ENCODE assay signal across 11 cellular contexts in genomic region chr7:74475243-74475986, GRCh38. TPM values are rescaled to one million over a fixed set of nuclear protein-coding genes. Genes with fewer than 3 reads are reported as not detected.
DNase-seq lines count a peak whose midpoint lies in the region; ATAC-seq and TF ChIP-seq lines count a peak whose summit lies in the region.
"Had no signal": no experiment of that assay in that cellular context is flagged by ENCODE, and none has a peak within 500 bp of the region (broad histone marks: within the 10 kb centered on the region; RNA-seq: fewer than 3 reads in every experiment).

No MANE protein-coding gene starts in this region.

- H3K27me3 ChIP-seq in stomach, result no peaks in the 10 kb centered on the region
- H3K27me3 ChIP-seq: tibial artery had no signal

- no peak overlapping the region for H3K27ac ChIP-seq in HEK293 (ENCODE audit: extremely low read depth, low read depth, low read length)
- H3K27ac ChIP-seq in stomach, result peak overlapping the region in 4 of 5 donors; percentile 32 to 98 (median 94)

- no peak for TF ChIP-seq EP300 in stomach (IDR thresholded peaks at IDR 0.05)

- intact Hi-C loops in stomach (cut with DNase I; ENCODE audit: low total_unique reads), result no loop called here

- 53 to 69% (median 56%) methylated on average over 8 to 15 of the region's 15 CpGs for WGBS in stomach, 5 donors

- ATAC-seq in GM18498 (IDR thresholded peaks at IDR 0.05; ENCODE audit: unreplicated experiment), result no peak
- ATAC-seq: activated T-helper 17 cell treated with anti-CD3 and anti-CD28 coated beads, Interleukin-2, amount 50 U/mL, for 72 hours had no signal

- no peaks in the 10 kb centered on the region; a peak in 1 of 3 replicates for H3K36me3 ChIP-seq in HEK293 (ENCODE audit: control insufficient read depth in 2 of 2, insufficient read depth in 1 of 2, low read length in 2 of 2)
- no peaks in the 10 kb centered on the region for H3K36me3 ChIP-seq in stomach
- H3K36me3 ChIP-seq: tibial artery had no signal

- H3K9me3 ChIP-seq in HEK293 (ENCODE audit: control insufficient read depth, insufficient read depth, low read depth, low read length) (no peaks in the 10 kb centered on the region), stomach (no peaks in the 10 kb centered on the region)
- H3K9me3 ChIP-seq: tibial artery had no signal

- H3K4me3 ChIP-seq in HEK293 (ENCODE audit: low read depth, low read length) (no peak overlapping the region), stomach (no peak overlapping the region)
- H3K4me3 ChIP-seq: tibial artery had no signal

- TF ChIP-seq CTCF in HEK293 (tag by site-specific recombination; IDR thresholded peaks at IDR 0.05), result no peak
- TF ChIP-seq CTCF in stomach (IDR thresholded peaks at IDR 0.05), result no peak

- no peak for TF ChIP-seq POLR2A in stomach (IDR thresholded peaks at IDR 0.05)

- DNase-seq in NCI-H345 treated with DMSO at 0.1 percent for 48 hours (lab: John Stamatoyannopoulos, UW; ENCODE audit: unreplicated experiment), result peak; percentile 31
- DNase-seq in germinal center (ENCODE audit: low spot score), result peak; percentile 67
- peak; percentile 63 for DNase-seq in stomach
- no peak for DNase-seq in NCI-H1092 (lab: John Stamatoyannopoulos, UW)
- DNase-seq in dermis blood vessel endothelial cell, result no peak
- DNase-seq: erythroblast, nucleus accumbens had no signal

- POLR2A ChIA-PET in HEK293 (lab: Yijun Ruan, JAX), result interaction anchor here (0.7 kb wide), 1 partner anchor 21 kb away, joined by 3 read pairs; the partner anchor contains the start of gene GTF2IRD1

- CTCF ChIA-PET in HEK293 (lab: Yijun Ruan, JAX), result no interaction called here

- peaks cover 14% of the 10 kb centered on the region for H3K4me1 ChIP-seq in HEK293 (ENCODE audit: control insufficient read depth, insufficient read depth, low read length)
- peaks cover 49 to 72% (median 60%) of the 10 kb centered on the region in 4 donors for H3K4me1 ChIP-seq in stomach

TF ChIP-seq in HEK293, 187 proteins besides CTCF, POLR2A, EP300 and RAD21:
- TF ChIP-seq ZNF26 (tag by site-specific recombination; IDR thresholded peaks at IDR 0.05) (no peak), BCL6B (tag by site-specific recombination; IDR thresholded peaks at IDR 0.05) (no peak), ZNF768 (tag by site-specific recombination; IDR thresholded peaks at IDR 0.05) (0 out of 2 replicates have a peak, but pooled peaks have one; percentile 48), ZNF2 (tag by site-specific recombination; IDR thresholded peaks at IDR 0.05) (no peak), KLF1 (tag by site-specific recombination; IDR thresholded peaks at IDR 0.05) (0 out of 2 replicates have a peak, but pooled peaks have one; percentile 27), ZNF350 (tag by site-specific recombination; IDR thresholded peaks at IDR 0.05) (no peak), ZNF16 (tag by site-specific recombination; IDR thresholded peaks at IDR 0.05; ENCODE audit: low read depth) (no peak), PRDM1 (tag by site-specific recombination; IDR thresholded peaks at IDR 0.05) (no peak), ZNF626 (tag by site-specific recombination; IDR thresholded peaks at IDR 0.05) (no peak), ZEB2 (tag by site-specific recombination; IDR thresholded peaks at IDR 0.05) (0 out of 2 replicates have a peak, but pooled peaks have one; percentile 19)
- TF ChIP-seq, protein P1, sequence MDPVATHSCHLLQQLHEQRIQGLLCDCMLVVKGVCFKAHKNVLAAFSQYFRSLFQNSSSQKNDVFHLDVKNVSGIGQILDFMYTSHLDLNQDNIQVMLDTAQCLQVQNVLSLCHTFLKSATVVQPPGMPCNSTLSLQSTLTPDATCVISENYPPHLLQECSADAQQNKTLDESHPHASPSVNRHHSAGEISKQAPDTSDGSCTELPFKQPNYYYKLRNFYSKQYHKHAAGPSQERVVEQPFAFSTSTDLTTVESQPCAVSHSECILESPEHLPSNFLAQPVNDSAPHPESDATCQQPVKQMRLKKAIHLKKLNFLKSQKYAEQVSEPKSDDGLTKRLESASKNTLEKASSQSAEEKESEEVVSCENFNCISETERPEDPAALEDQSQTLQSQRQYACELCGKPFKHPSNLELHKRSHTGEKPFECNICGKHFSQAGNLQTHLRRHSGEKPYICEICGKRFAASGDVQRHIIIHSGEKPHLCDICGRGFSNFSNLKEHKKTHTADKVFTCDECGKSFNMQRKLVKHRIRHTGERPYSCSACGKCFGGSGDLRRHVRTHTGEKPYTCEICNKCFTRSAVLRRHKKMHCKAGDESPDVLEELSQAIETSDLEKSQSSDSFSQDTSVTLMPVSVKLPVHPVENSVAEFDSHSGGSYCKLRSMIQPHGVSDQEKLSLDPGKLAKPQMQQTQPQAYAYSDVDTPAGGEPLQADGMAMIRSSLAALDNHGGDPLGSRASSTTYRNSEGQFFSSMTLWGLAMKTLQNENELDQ (tag by site-specific recombination; IDR thresholded peaks at IDR 0.05; ENCODE audit: low read depth), result no peak
- TF ChIP-seq, protein P2, sequence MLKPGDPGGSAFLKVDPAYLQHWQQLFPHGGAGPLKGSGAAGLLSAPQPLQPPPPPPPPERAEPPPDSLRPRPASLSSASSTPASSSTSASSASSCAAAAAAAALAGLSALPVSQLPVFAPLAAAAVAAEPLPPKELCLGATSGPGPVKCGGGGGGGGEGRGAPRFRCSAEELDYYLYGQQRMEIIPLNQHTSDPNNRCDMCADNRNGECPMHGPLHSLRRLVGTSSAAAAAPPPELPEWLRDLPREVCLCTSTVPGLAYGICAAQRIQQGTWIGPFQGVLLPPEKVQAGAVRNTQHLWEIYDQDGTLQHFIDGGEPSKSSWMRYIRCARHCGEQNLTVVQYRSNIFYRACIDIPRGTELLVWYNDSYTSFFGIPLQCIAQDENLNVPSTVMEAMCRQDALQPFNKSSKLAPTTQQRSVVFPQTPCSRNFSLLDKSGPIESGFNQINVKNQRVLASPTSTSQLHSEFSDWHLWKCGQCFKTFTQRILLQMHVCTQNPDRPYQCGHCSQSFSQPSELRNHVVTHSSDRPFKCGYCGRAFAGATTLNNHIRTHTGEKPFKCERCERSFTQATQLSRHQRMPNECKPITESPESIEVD (tag by site-specific recombination; IDR thresholded peaks at IDR 0.05), result no peak

RNA-seq across cellular contexts. Expression of gene GTF2IRD1, which starts 21.7 kb away (rescaled TPM):
- total RNA-seq in stomach (10 to 100 TPM in 4 of 5 donors, 1 to 10 TPM in 1; 9.3 to 40.8 (median 19.6) TPM), dermis blood vessel endothelial cell (6.1 and 7.4 TPM in 2 replicates)
- polyA plus RNA-seq in stomach, result 10 to 100 TPM in 1 of 3 donors, 1 to 10 TPM in 2; 8.0 to 41.1 (median 8.4) TPM

Comparison
In these comparisons a context has a peak if more than half of its experiments do, and no peak if none do; other contexts are left out.
1. DNase-seq: peak in NCI-H345 treated with DMSO at 0.1 percent for 48 hours (single experiment), germinal center (single experiment) and stomach (single experiment); none in NCI-H1092 (single experiment) and dermis blood vessel endothelial cell (single experiment).